In genomic region chr9:133368249-133368881, GRCh38 we compare ENCODE assay signal across 12 cellular contexts. TPM values are rescaled to one million over a fixed set of nuclear protein-coding genes. Genes with fewer than 3 reads are reported as not detected.
DNase-seq lines count a peak whose midpoint lies in the region; ATAC-seq lines count a peak whose summit lies in the region.
"Had no signal": no experiment of that assay in that cellular context is flagged by ENCODE, and none has a peak within 500 bp of the region (broad histone marks: within the 10 kb centered on the region; RNA-seq: fewer than 3 reads in every experiment).

No MANE protein-coding gene starts in this region.

- H3K4me1 Mint-ChIP-seq in T-helper 1 cell treated with Interleukin-12 subunit alpha and Interleukin-12 subunit beta and Interleukin-4 antibody, amounts not matched to agents 30 μg/mL and 1 μg/mL, for 36 hours (ENCODE audit: low read depth): peaks cover 56% of the 10 kb centered on the region
- peaks cover 60% of the 10 kb centered on the region for H3K4me1 Mint-ChIP-seq in activated CD4-positive, alpha-beta memory T cell treated with anti-CD3 and anti-CD28 coated beads, Interleukin-2, amount 10 ng/mL, durations not matched to agents 7 days and 5 days
- H3K4me1 Mint-ChIP-seq in stimulated activated effector memory CD8-positive, alpha-beta T cell treated with anti-CD3 and anti-CD28 coated beads, Interleukin-12 subunit alpha, Interleukin-12 subunit beta, amount 100 ng/mL, for 72 hours: peaks cover 84% of the 10 kb centered on the region

- H3K4me3 Mint-ChIP-seq in T-helper 1 cell treated with Interleukin-12 subunit alpha and Interleukin-12 subunit beta and Interleukin-4 antibody, amounts not matched to agents 30 μg/mL and 1 μg/mL, for 36 hours: peak overlapping the region; percentile 33
- peak overlapping the region; percentile 29 for H3K4me3 Mint-ChIP-seq in activated CD4-positive, alpha-beta memory T cell treated with anti-CD3 and anti-CD28 coated beads, Interleukin-2, amount 10 ng/mL, durations not matched to agents 7 days and 5 days
- peak overlapping the region; percentile 89 for H3K4me3 Mint-ChIP-seq in stimulated activated effector memory CD8-positive, alpha-beta T cell treated with anti-CD3 and anti-CD28 coated beads, Interleukin-12 subunit alpha, Interleukin-12 subunit beta, amount 100 ng/mL, for 72 hours
- H3K4me3 Mint-ChIP-seq: WTC11 had no signal

- ATAC-seq in stimulated activated effector memory CD8-positive, alpha-beta T cell treated with anti-CD3 and anti-CD28 coated beads, Interleukin-12 subunit alpha, Interleukin-12 subunit beta, amount 100 ng/mL, for 72 hours: no peak
- no peak for ATAC-seq in HG02884 (IDR thresholded peaks at IDR 0.05; ENCODE audit: unreplicated experiment)
- no peak for ATAC-seq in GM18858 (IDR thresholded peaks at IDR 0.05; ENCODE audit: unreplicated experiment)
- ATAC-seq: GM12878, WTC11 had no signal

- H3K9me3 Mint-ChIP-seq in T-helper 1 cell treated with Interleukin-12 subunit alpha and Interleukin-12 subunit beta and Interleukin-4 antibody, amounts not matched to agents 30 μg/mL and 1 μg/mL, for 36 hours: no peaks in the 10 kb centered on the region
- no peaks in the 10 kb centered on the region for H3K9me3 Mint-ChIP-seq in activated CD4-positive, alpha-beta memory T cell treated with anti-CD3 and anti-CD28 coated beads, Interleukin-2, amount 10 ng/mL, durations not matched to agents 7 days and 5 days
- H3K9me3 Mint-ChIP-seq in stimulated activated effector memory CD8-positive, alpha-beta T cell treated with anti-CD3 and anti-CD28 coated beads, Interleukin-12 subunit alpha, Interleukin-12 subunit beta, amount 100 ng/mL, for 72 hours: no peaks in the 10 kb centered on the region
- H3K9me3 Mint-ChIP-seq: WTC11 had no signal

- peaks cover 51% of the 10 kb centered on the region for H3K36me3 Mint-ChIP-seq in T-helper 1 cell treated with Interleukin-12 subunit alpha and Interleukin-12 subunit beta and Interleukin-4 antibody, amounts not matched to agents 30 μg/mL and 1 μg/mL, for 36 hours (ENCODE audit: low read depth)
- peaks cover 83% of the 10 kb centered on the region for H3K36me3 Mint-ChIP-seq in activated CD4-positive, alpha-beta memory T cell treated with anti-CD3 and anti-CD28 coated beads, Interleukin-2, amount 10 ng/mL, durations not matched to agents 7 days and 5 days (ENCODE audit: low read depth)
- peaks cover 100% of the 10 kb centered on the region for H3K36me3 Mint-ChIP-seq in stimulated activated effector memory CD8-positive, alpha-beta T cell treated with anti-CD3 and anti-CD28 coated beads, Interleukin-12 subunit alpha, Interleukin-12 subunit beta, amount 100 ng/mL, for 72 hours

- CTCF ChIA-PET in activated CD4-positive, alpha-beta memory T cell treated with anti-CD3 and anti-CD28 coated beads, Interleukin-2, amount 10 ng/mL, durations not matched to agents 7 days and 5 days (lab: Charles Lee): interaction anchor here (1.1 kb wide), 1 partner anchor 11 kb away, joined by 4 read pairs; no protein-coding TSS in a partner anchor

- POLR2A ChIA-PET in activated CD4-positive, alpha-beta memory T cell treated with anti-CD3 and anti-CD28 coated beads, Interleukin-2, amount 10 ng/mL, durations not matched to agents 7 days and 5 days (lab: Charles Lee): interaction anchor here (1.1 to 11.5 kb wide), 2 partner anchors 11 to 20 kb away, joined by 3 to 277 read pairs; partner anchors contain the start of genes MED22, RPL7A, SURF1 and SURF2

- no peaks in the 10 kb centered on the region for H3K27me3 Mint-ChIP-seq in T-helper 1 cell treated with Interleukin-12 subunit alpha and Interleukin-12 subunit beta and Interleukin-4 antibody, amounts not matched to agents 30 μg/mL and 1 μg/mL, for 36 hours (ENCODE audit: low read depth)
- H3K27me3 Mint-ChIP-seq in activated CD4-positive, alpha-beta memory T cell treated with anti-CD3 and anti-CD28 coated beads, Interleukin-2, amount 10 ng/mL, durations not matched to agents 7 days and 5 days: no peaks in the 10 kb centered on the region

- no peak for DNase-seq in T-helper 1 cell
- DNase-seq in activated CD4-positive, alpha-beta memory T cell treated with anti-CD3 and anti-CD28 coated beads, Interleukin-2, amount 10 ng/mL, durations not matched to agents 7 days and 5 days: no peak
- DNase-seq in iris pigment epithelial cell (ENCODE audit: low read depth): peak; percentile 19
- no peak for DNase-seq in stimulated activated effector memory CD8-positive, alpha-beta T cell treated with anti-CD3 and anti-CD28 coated beads, Interleukin-12 subunit alpha, Interleukin-12 subunit beta, amount 100 ng/mL, for 72 hours (ENCODE audit: low spot score in 2 of 2)
- DNase-seq in islet precursor cell: no peak
- DNase-seq: NCI-H526 treated with DMSO at 0.1 percent for 48 hours had no signal

- H3K27ac Mint-ChIP-seq in T-helper 1 cell treated with Interleukin-12 subunit alpha and Interleukin-12 subunit beta and Interleukin-4 antibody, amounts not matched to agents 30 μg/mL and 1 μg/mL, for 36 hours: peak overlapping the region; percentile 53
- H3K27ac Mint-ChIP-seq in activated CD4-positive, alpha-beta memory T cell treated with anti-CD3 and anti-CD28 coated beads, Interleukin-2, amount 10 ng/mL, durations not matched to agents 7 days and 5 days: peak overlapping the region; percentile 84
- H3K27ac Mint-ChIP-seq in stimulated activated effector memory CD8-positive, alpha-beta T cell treated with anti-CD3 and anti-CD28 coated beads, Interleukin-12 subunit alpha, Interleukin-12 subunit beta, amount 100 ng/mL, for 72 hours: peak overlapping the region; percentile 98

RNA-seq across cellular contexts. Expression of gene SURF4, which starts 7.5 kb away (rescaled TPM):
- 100 to 1,000 TPM; 249 to 260 TPM for total RNA-seq in activated CD4-positive, alpha-beta memory T cell treated with anti-CD3 and anti-CD28 coated beads, Interleukin-2, amount 10 ng/mL, durations not matched to agents 7 days and 5 days

RNA-seq across cellular contexts. Expression of gene STKLD1, which starts 7.8 kb away (rescaled TPM):
- under 1 TPM; 0.65 to 0.71 TPM for total RNA-seq in activated CD4-positive, alpha-beta memory T cell treated with anti-CD3 and anti-CD28 coated beads, Interleukin-2, amount 10 ng/mL, durations not matched to agents 7 days and 5 days
- total RNA-seq: H1 had no signal

RNA-seq across cellular contexts. Expression of gene SURF2, which starts 12.0 kb away (rescaled TPM):
- total RNA-seq in activated CD4-positive, alpha-beta memory T cell treated with anti-CD3 and anti-CD28 coated beads, Interleukin-2, amount 10 ng/mL, durations not matched to agents 7 days and 5 days: 10 to 100 TPM; 10.2 TPM

RNA-seq across cellular contexts. Expression of gene SURF1, which starts 12.1 kb away (rescaled TPM):
- total RNA-seq in activated CD4-positive, alpha-beta memory T cell treated with anti-CD3 and anti-CD28 coated beads, Interleukin-2, amount 10 ng/mL, durations not matched to agents 7 days and 5 days: 10 to 100 TPM; 33.8 to 37.6 TPM

RNA-seq across cellular contexts. Expression of gene RPL7A, which starts 20.3 kb away (rescaled TPM):
- total RNA-seq in activated CD4-positive, alpha-beta memory T cell treated with anti-CD3 and anti-CD28 coated beads, Interleukin-2, amount 10 ng/mL, durations not matched to agents 7 days and 5 days: 1,000 to 10,000 TPM; 1,627 to 1,632 TPM

Comparison
In these comparisons a context has a peak if more than half of its experiments do, and no peak if none do; other contexts are left out.
1. H3K4me3 Mint-ChIP-seq: peak in every context shown above with its lines; median percentile 89 in stimulated activated effector memory CD8-positive, alpha-beta T cell treated with anti-CD3 and anti-CD28 coated beads, Interleukin-12 subunit alpha, Interleukin-12 subunit beta, amount 100 ng/mL, for 72 hours; 33 in T-helper 1 cell treated with Interleukin-12 subunit alpha and Interleukin-12 subunit beta and Interleukin-4 antibody, amounts not matched to agents 30 μg/mL and 1 μg/mL, for 36 hours; 29 in activated CD4-positive, alpha-beta memory T cell treated with anti-CD3 and anti-CD28 coated beads, Interleukin-2, amount 10 ng/mL, durations not matched to agents 7 days and 5 days.